11 cellular contexts compared by ENCODE assay signal in the genomic region with DNA sequence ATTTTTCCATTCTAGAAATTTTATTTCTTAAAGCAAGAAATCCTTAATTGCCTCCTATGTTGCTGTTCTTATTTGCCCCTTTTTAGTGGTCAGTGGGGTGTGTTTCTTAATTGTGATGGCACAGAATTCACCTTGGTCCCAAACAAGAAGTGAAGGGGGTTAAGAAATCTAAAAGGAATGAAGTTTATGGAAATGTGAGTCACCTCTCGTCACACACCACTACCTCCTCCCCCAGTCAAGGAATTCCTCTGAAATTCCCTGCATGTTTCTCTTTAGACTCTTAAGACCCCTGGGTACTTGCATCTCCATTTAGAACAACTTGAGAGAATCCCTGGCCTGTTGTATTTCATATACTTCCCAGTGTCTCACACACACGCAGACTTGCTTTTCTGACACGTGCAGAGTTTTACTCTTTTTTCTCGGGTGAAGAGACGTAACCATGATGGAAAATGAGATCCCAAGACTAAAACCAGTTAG.
DNase-seq lines count a peak whose midpoint lies in the region; ATAC-seq and TF ChIP-seq lines count a peak whose summit lies in the region.
"Had no signal": no experiment of that assay in that cellular context is flagged by ENCODE, and none has a peak within 500 bp of the region (broad histone marks: within the 10 kb centered on the region; RNA-seq: fewer than 3 reads in every experiment).

No MANE protein-coding gene starts in this region.

- 30 to 46% methylated on average over 5 of the region's 5 CpGs for WGBS in ectodermal cell, 2 experiments

- peaks cover 4% of the 10 kb centered on the region for H3K4me1 ChIP-seq in NT2/D1 (ENCODE audit: insufficient read depth, insufficient read length)
- peaks cover 15% of the 10 kb centered on the region for H3K4me1 ChIP-seq in ectodermal cell (ENCODE audit: control insufficient read depth, insufficient read depth, low read length)

- H3K36me3 ChIP-seq in NT2/D1 (ENCODE audit: insufficient read depth, insufficient read length, low read length) (no peaks in the 10 kb centered on the region), ectodermal cell (ENCODE audit: control insufficient read depth, insufficient read depth, low read length) (no peaks in the 10 kb centered on the region)

- no peaks in the 10 kb centered on the region for H3K27me3 Mint-ChIP-seq in neural crest cell (ENCODE audit: low read depth)

- DNase-seq in EL (peak; percentile 96), NT2/D1 (ENCODE audit: low read depth, low spot score) (peak; percentile 72), neural crest cell (ENCODE audit: low read depth, low spot score) (no peak), NCI-H345 (lab: John Stamatoyannopoulos, UW) (no peak), NCI-H526 treated with DMSO at 0.1 percent for 48 hours (lab: John Stamatoyannopoulos, UW) (no peak)
- DNase-seq: NCI-H1436 had no signal

- H3K4me3 ChIP-seq in NT2/D1 (ENCODE audit: insufficient read length, low read depth) (no peak overlapping the region), ectodermal cell (ENCODE audit: insufficient read depth, low read depth, low read length) (no peak overlapping the region)
- H3K4me3 ChIP-seq: skin epidermis had no signal

- peaks cover 19% of the 10 kb centered on the region for H3K4me1 Mint-ChIP-seq in neural crest cell
- H3K4me1 Mint-ChIP-seq: stimulated activated memory B cell treated with anti-CD40 and anti-IgM and Interleukin-4, amounts not matched to agents 10 μg/mL and 1 μg/mL and 100 μg/mL, for 72 hours had no signal

- H3K27me3 ChIP-seq in NT2/D1 (ENCODE audit: insufficient read depth, insufficient read length) (no peaks in the 10 kb centered on the region), ectodermal cell (ENCODE audit: control insufficient read depth, insufficient read depth, low read length, poor library complexity, severe bottlenecking) (no peaks in the 10 kb centered on the region)

- no peak for TF ChIP-seq CTCF in neural crest cell (conservative IDR thresholded peaks at IDR 0.05)

- peaks cover 10% of the 10 kb centered on the region for H3K36me3 Mint-ChIP-seq in neural crest cell (ENCODE audit: low read depth)
- H3K36me3 Mint-ChIP-seq: stimulated activated memory B cell treated with anti-CD40 and anti-IgM and Interleukin-4, amounts not matched to agents 10 μg/mL and 1 μg/mL and 100 μg/mL, for 72 hours had no signal

- H3K4me3 Mint-ChIP-seq in neural crest cell: no peak overlapping the region
- H3K4me3 Mint-ChIP-seq: stimulated activated memory B cell treated with anti-CD40 and anti-IgM and Interleukin-4, amounts not matched to agents 10 μg/mL and 1 μg/mL and 100 μg/mL, for 72 hours had no signal

- 0 out of 2 replicates have a peak, but pooled peaks cover 6% of the 10 kb centered on the region for H3K9me3 ChIP-seq in NT2/D1 (ENCODE audit: insufficient read depth, low read length)
- no peaks in the 10 kb centered on the region for H3K9me3 ChIP-seq in ectodermal cell (ENCODE audit: control insufficient read depth, low read length)

- peaks cover 12% of the 10 kb centered on the region for H3K9me3 Mint-ChIP-seq in neural crest cell

- H3K9ac ChIP-seq in NT2/D1 (ENCODE audit: insufficient read length, low read depth): no peak overlapping the region

- peak overlapping the region; percentile 44 for H3K27ac Mint-ChIP-seq in neural crest cell (ENCODE audit: unreplicated experiment)
- H3K27ac Mint-ChIP-seq: stimulated activated memory B cell treated with anti-CD40 and anti-IgM and Interleukin-4, amounts not matched to agents 10 μg/mL and 1 μg/mL and 100 μg/mL, for 72 hours had no signal

- ATAC-seq in GM18909 (IDR thresholded peaks at IDR 0.05; ENCODE audit: poor library complexity, unreplicated experiment): no peak
- ATAC-seq in GM21529 (IDR thresholded peaks at IDR 0.05; ENCODE audit: unreplicated experiment): no peak
- ATAC-seq: stimulated activated memory B cell treated with anti-CD40 and anti-IgM and Interleukin-4, amounts not matched to agents 10 μg/mL and 1 μg/mL and 100 μg/mL, for 72 hours had no signal

- H3K27ac ChIP-seq in ectodermal cell (ENCODE audit: insufficient read depth, low read depth, low read length, poor library complexity, severe bottlenecking): peak overlapping the region; percentile 11

Comparison
In these comparisons a context has a peak if more than half of its experiments do, and no peak if none do; other contexts are left out.
1. DNase-seq: peak in EL (single experiment) and NT2/D1 (single experiment); none in neural crest cell (single experiment), NCI-H345 (single experiment) and NCI-H526 treated with DMSO at 0.1 percent for 48 hours (single experiment).